In the genomic region with DNA sequence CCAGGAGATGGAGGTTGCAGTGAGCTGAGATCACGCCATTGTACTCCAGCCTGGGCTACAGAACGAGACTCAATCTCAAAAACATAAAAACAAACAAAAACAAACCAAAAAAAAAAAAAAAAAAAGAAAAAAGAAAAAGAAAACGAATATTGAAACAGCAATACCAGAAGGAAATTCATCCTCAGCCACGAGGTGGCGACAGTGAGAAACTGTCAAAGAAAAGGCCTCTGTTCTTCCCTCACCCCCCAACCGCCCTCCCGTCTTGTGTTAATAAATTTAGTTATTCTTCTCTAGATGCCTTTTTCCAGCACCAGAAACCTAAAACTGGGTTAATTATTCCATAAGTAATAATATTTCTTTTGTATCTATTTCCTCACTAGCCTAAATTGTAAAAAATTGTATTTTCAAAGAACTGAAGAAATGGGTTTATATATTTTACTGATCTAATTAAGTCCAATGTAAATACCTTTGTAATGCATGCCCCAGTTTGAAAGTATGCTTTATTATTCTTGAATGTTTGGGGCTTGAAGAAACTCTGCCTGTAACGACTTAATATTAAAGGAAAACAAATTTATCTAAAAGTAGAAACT, we compare ENCODE assay signal across 8 cellular contexts. TPM values are rescaled to one million over a fixed set of nuclear protein-coding genes. Genes with fewer than 3 reads are reported as not detected.
DNase-seq lines count a peak whose midpoint lies in the region; ATAC-seq and TF ChIP-seq lines count a peak whose summit lies in the region.

No MANE protein-coding gene starts in this region.

- H3K36me3 Mint-ChIP-seq in naive B cell, result peaks cover 0 to 13% of the 10 kb centered on the region in 2 donors

- peak overlapping the region in 3 of 6 donors; percentile 57 to 74 (median 73) for H3K27ac Mint-ChIP-seq in naive B cell

- H3K27ac ChIP-seq in VCaP, result no peak overlapping the region

- H3K9me3 Mint-ChIP-seq in naive B cell, result peaks cover 0 to 18% (median 12%) of the 10 kb centered on the region in 7 donors

- peaks cover 0 to 12% (median 4%) of the 10 kb centered on the region in 3 donors for H3K27me3 Mint-ChIP-seq in naive B cell

- ATAC-seq in HG02870 (IDR thresholded peaks at IDR 0.05; ENCODE audit: unreplicated experiment) (peak; percentile 72), naive B cell (ENCODE audit: low read depth in 2 of 2) (peak; percentile 41 to 82)

- no peak overlapping the region for H3K4me3 Mint-ChIP-seq in naive B cell

- TF ChIP-seq CTCF in VCaP (conservative IDR thresholded peaks at IDR 0.05), result peak; percentile 83

- DNase-seq in DMS 273 (lab: John Stamatoyannopoulos, UW; ENCODE audit: unreplicated experiment) (peak; percentile 42), DMS 273 treated with DMSO at 0.1 percent for 48 hours (lab: John Stamatoyannopoulos, UW) (no peak), naive B cell (peak; percentile 59), H4 (ENCODE audit: low spot score) (no peak), AG08395 (ENCODE audit: low spot score) (no peak)
- DNase-seq in central memory CD4-positive, alpha-beta T cell, result peak; percentile 30

- H3K4me1 Mint-ChIP-seq in naive B cell, result peaks cover 0 to 2% (median 0%) of the 10 kb centered on the region in 3 donors

RNA-seq across cellular contexts. Expression of gene LIG4, which starts 38.6 kb away (rescaled TPM):
- 10 to 100 TPM in 4 of 6 donors, 1 to 10 TPM in 2; 8.7 to 13.2 (median 11.2) TPM for polyA plus RNA-seq in naive B cell (ENCODE audit: low read depth in 6 of 6)
- total RNA-seq in H4 (2014; rRNA removed; shearing (Covaris generic)), result 3.7 and 5.1 TPM in 2 replicates

RNA-seq across cellular contexts. Expression of gene ABHD13, which starts 41.4 kb away (rescaled TPM):
- polyA plus RNA-seq in naive B cell (ENCODE audit: low read depth in 6 of 6), result 10 to 100 TPM; 10.1 to 14.8 (median 12.3) TPM
- 2.5 and 5.5 TPM in 2 replicates for total RNA-seq in H4 (2014; rRNA removed; shearing (Covaris generic))

Comparison
In these comparisons a context has a peak if more than half of its experiments do, and no peak if none do; other contexts are left out.
1. DNase-seq: peak in DMS 273 (single experiment), central memory CD4-positive, alpha-beta T cell (single experiment) and naive B cell (single experiment); none in DMS 273 treated with DMSO at 0.1 percent for 48 hours (single experiment), H4 (single experiment) and AG08395 (single experiment).